In genomic region chr12:3836641-3837040, GRCh38 we compare ENCODE assay signal across 11 cellular contexts.
"Had no signal": no experiment of that assay in that cellular context is flagged by ENCODE, and none has a peak within 500 bp of the region (broad histone marks: within the 10 kb centered on the region; RNA-seq: fewer than 3 reads in every experiment).

No MANE protein-coding gene starts in this region.

- DNase-seq: activated B cell treated with CpG ODN at 0.5 μM for 24 hours; activated T-cell treated with anti-CD3 and anti-CD28 coated beads, Interleukin-2, amount 50 U/mL, for 4 hours; adrenal gland; body of pancreas; natural killer cell; right lobe of liver; spleen; stimulated activated CD4-positive, alpha-beta T cell treated with anti-CD3 and anti-CD28 coated beads, Interleukin-2, amount 100 ng/mL, for 24 hours; stomach; uterus had no signal

- H3K4me3 Mint-ChIP-seq: activated T-cell treated with anti-CD3 and anti-CD28 coated beads, Interleukin-2, amount 50 U/mL, for 4 hours; central memory CD8-positive, alpha-beta T cell had no signal

- ATAC-seq: activated T-cell treated with anti-CD3 and anti-CD28 coated beads, Interleukin-2, amount 50 U/mL, for 4 hours; body of pancreas; natural killer cell; right lobe of liver had no signal

- H3K9me3 Mint-ChIP-seq: activated B cell treated with CpG ODN at 0.5 μM for 24 hours; central memory CD8-positive, alpha-beta T cell had no signal

- H3K36me3 Mint-ChIP-seq: natural killer cell had no signal

- H3K27me3 Mint-ChIP-seq: activated B cell treated with CpG ODN at 0.5 μM for 24 hours; central memory CD8-positive, alpha-beta T cell had no signal

- H3K27ac Mint-ChIP-seq: natural killer cell had no signal
